14 cellular contexts compared by ENCODE assay signal in the genomic region with DNA sequence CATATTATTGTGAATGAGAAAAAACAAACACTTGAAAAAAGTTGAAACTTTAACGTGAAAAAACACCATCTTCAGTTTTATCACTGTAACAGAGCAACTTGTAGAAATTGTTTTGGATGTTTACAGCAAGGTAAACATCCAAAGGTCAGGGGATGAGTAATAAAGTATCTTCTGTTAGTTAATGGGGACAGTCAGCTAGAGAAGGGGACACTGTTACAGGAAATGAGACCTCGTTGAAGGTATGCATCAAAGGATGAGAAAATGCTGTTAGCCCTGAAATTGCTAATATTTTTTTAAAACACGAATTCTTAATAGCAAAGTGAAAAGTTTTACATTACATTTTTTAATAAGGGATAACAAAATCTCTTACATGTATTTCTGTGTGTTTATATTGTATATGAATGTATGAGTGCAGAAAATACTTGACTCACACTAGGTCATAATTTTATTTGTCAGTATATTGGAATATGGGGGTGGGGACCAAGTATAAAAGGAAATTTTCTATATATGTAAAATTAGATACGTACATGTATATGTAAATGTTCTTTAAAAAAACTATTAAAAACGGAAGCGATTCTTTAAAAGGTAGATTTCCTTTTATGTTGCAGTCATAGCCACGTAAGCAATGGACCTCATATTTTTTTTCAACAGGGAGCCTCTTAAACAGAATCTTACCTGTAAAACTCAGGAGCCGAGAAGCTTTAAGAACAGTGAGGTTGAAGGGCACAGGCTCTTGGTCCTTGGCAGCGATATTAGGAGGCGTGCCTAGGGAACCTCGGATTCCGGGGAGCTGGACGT. TPM values are rescaled to one million over a fixed set of nuclear protein-coding genes. Genes with fewer than 3 reads are reported as not detected.
DNase-seq lines count a peak whose midpoint lies in the region; ATAC-seq, FAIRE-seq and TF ChIP-seq lines count a peak whose summit lies in the region.
"Had no signal": no experiment of that assay in that cellular context is flagged by ENCODE, and none has a peak within 500 bp of the region (broad histone marks: within the 10 kb centered on the region; RNA-seq: fewer than 3 reads in every experiment).

No MANE protein-coding gene starts in this region.

- H3K79me2 ChIP-seq in PC-3 (ENCODE audit: low read length): peaks cover 46% of the 10 kb centered on the region

- H2AFZ ChIP-seq in PC-3 (ENCODE audit: low read length): no peak overlapping the region

- H3K27me3 ChIP-seq in PC-3 (ENCODE audit: low read length): no peaks in the 10 kb centered on the region

- H3K4me3 ChIP-seq in PC-3 (ENCODE audit: low read length): peak overlapping the region; percentile 28; the same call in 1 of the 2 replicates

- 0 out of 2 replicates have a peak, but pooled peaks cover under 1% of the 10 kb centered on the region for H4K20me1 ChIP-seq in PC-3 (ENCODE audit: low read length)

- peak overlapping the region; percentile 40 to 44 for H3K4me3 Mint-ChIP-seq in effector memory CD8-positive, alpha-beta T cell
- H3K4me3 Mint-ChIP-seq: H9 had no signal

- TF ChIP-seq CTCF in PC-3 (conservative IDR thresholded peaks at IDR 0.05; ENCODE audit: low read depth, low read length): no peak
- no peak for TF ChIP-seq CTCF in RWPE1 (conservative IDR thresholded peaks at IDR 0.05; ENCODE audit: low read depth)

- H3K9ac ChIP-seq in PC-3 (ENCODE audit: low read length): no peak overlapping the region

- peak; percentile 26 for FAIRE-seq in GM12891 (lab: Jason Lieb, UNC)
- FAIRE-seq: kidney had no signal

- no peaks in the 10 kb centered on the region for H3K27me3 Mint-ChIP-seq in effector memory CD8-positive, alpha-beta T cell

- BruUV-seq in PC-3 (replicated peaks; lab: Mats Ljungman, UMichigan): no TSS peak

- peaks cover 33% of the 10 kb centered on the region for H3K4me1 ChIP-seq in PC-3 (ENCODE audit: insufficient read depth, low read length)

- H3F3A ChIP-seq in PC-3 (ENCODE audit: low read length, unreplicated experiment): no peaks in the 10 kb centered on the region

- H3K4me1 Mint-ChIP-seq in effector memory CD8-positive, alpha-beta T cell (ENCODE audit: low read depth in 2 of 2): peaks cover 34 to 55% of the 10 kb centered on the region in 2 donors

- POLR2A ChIA-PET in PC-3 (lab: Charles Lee; ENCODE audit: unreplicated experiment): interaction anchor here (0.5 kb wide), 1 partner anchor 13 kb away, joined by 4 read pairs; no protein-coding TSS in a partner anchor
- POLR2A ChIA-PET in RWPE1 (lab: Yijun Ruan, JAX; ENCODE audit: low non-redundant PET): no interaction called here

- no peaks in the 10 kb centered on the region for H3K9me2 ChIP-seq in PC-3 (replicated peaks; ENCODE audit: low read length)

- CTCF ChIA-PET in PC-3 (lab: Charles Lee): interaction anchor here (0.8 kb wide), 1 partner anchor 146 kb away, joined by 4 read pairs; no protein-coding TSS in a partner anchor
- CTCF ChIA-PET in RWPE1 (lab: Yijun Ruan, JAX): interaction anchor here (0.6 to 0.7 kb wide), 2 partner anchors 8 to 94 kb away, joined by 4 to 5 read pairs; no protein-coding TSS in a partner anchor

- peak overlapping the region; percentile 99 for H3K27ac Mint-ChIP-seq in effector memory CD8-positive, alpha-beta T cell
- H3K27ac Mint-ChIP-seq: H9 had no signal

- DNase-seq in COLO668 (lab: John Stamatoyannopoulos, UW; ENCODE audit: unreplicated experiment): peak; percentile 12
- no peak for DNase-seq in GM12891 (ENCODE audit: insufficient read length, low spot score)
- peak; percentile 32 for DNase-seq in PC-3
- DNase-seq in effector memory CD8-positive, alpha-beta T cell: no peak
- DNase-seq in RWPE1 (ENCODE audit: low spot score): no peak
- DNase-seq in NCI-H146 treated with DMSO at 0.1 percent for 48 hours (lab: John Stamatoyannopoulos, UW; ENCODE audit: unreplicated experiment): no peak
- DNase-seq: foreskin fibroblast; H9; kidney; NK-92 treated with Interleukin-12 subunit alpha and Interleukin-12 subunit beta, amount 100 ng/mL, for 24 hours; stimulated activated CD4-positive, alpha-beta T cell treated with anti-CD3 and anti-CD28 coated beads, Interleukin-4, amount 100 ng/mL, for 1 hour; T1000 had no signal

- TF ChIP-seq POLR2A in GM12891 (IDR thresholded peaks at IDR 0.05; ENCODE audit: low read depth, low read length): no peak

- no peaks in the 10 kb centered on the region for H3K9me3 ChIP-seq in PC-3 (ENCODE audit: low read length)

- intact Hi-C loops in PC-3 (cut with micrococcal nuclease): loop anchor here (1.0 to 5.0 kb wide), 2 partner anchors 30 to 73 kb away; no protein-coding TSS in a partner anchor

- H3K4me2 ChIP-seq in PC-3 (ENCODE audit: low read length): peak overlapping the region; percentile 98

- ATAC-seq in PC-3 (no peak), GM21515 (IDR thresholded peaks at IDR 0.05; ENCODE audit: unreplicated experiment) (no peak), GM19397 (IDR thresholded peaks at IDR 0.05; ENCODE audit: unreplicated experiment) (no peak)
- no peak for ATAC-seq in effector memory CD8-positive, alpha-beta T cell (replicated peaks)

- peaks cover 28% of the 10 kb centered on the region for H3K36me3 Mint-ChIP-seq in effector memory CD8-positive, alpha-beta T cell (ENCODE audit: insufficient read depth)

- H3K27ac ChIP-seq in PC-3 (ENCODE audit: low read length): no peak overlapping the region
- no peak overlapping the region for H3K27ac ChIP-seq in RWPE1

- H3K9me3 Mint-ChIP-seq in effector memory CD8-positive, alpha-beta T cell: no peaks in the 10 kb centered on the region

- no peaks in the 10 kb centered on the region for H3K36me3 ChIP-seq in PC-3 (ENCODE audit: low read depth, low read length)

TF ChIP-seq in GM12891, 5 proteins besides CTCF, POLR2A, EP300 and RAD21:
- TF ChIP-seq TAF1 (IDR thresholded peaks at IDR 0.05; ENCODE audit: low read depth, low read length) (no peak), PAX5 (IDR thresholded peaks at IDR 0.05; ENCODE audit: insufficient read depth, low read length, severe bottlenecking) (no peak), SPI1 (IDR thresholded peaks at IDR 0.05; ENCODE audit: low read depth, low read length) (peak; percentile 24; the same call in 1 of the 2 replicates), POLR2AphosphoS5 (IDR thresholded peaks at IDR 0.05; ENCODE audit: low read depth, low read length) (no peak), POU2F2 (IDR thresholded peaks at IDR 0.05; ENCODE audit: low read depth, low read length) (no peak)
TF ChIP-seq in GM12891: peak in this region for 1.

RNA-seq across cellular contexts. Expression of gene RHBDD1, which starts 3.1 kb away (rescaled TPM):
- 10.2 TPM for polyA plus RNA-seq in GM12891 (2012; ENCODE audit: low read depth, missing spikeins)
- total RNA-seq in PC-3 (2014; rRNA removed): 7.8 and 9.1 TPM in 2 replicates

RNA-seq across cellular contexts. Expression of gene IRS1, which starts 39.3 kb away (rescaled TPM):
- polyA plus RNA-seq in GM12891 (2012; ENCODE audit: low read depth, missing spikeins): 0.05 TPM
- 38.8 and 43.8 TPM in 2 replicates for total RNA-seq in PC-3 (2014; rRNA removed)

Comparison
In these comparisons a context has a peak if more than half of its experiments do, and no peak if none do; other contexts are left out.
1. DNase-seq: peak in COLO668 (single experiment) and PC-3 (single experiment); none in GM12891 (single experiment), effector memory CD8-positive, alpha-beta T cell (0 of 3), RWPE1 (single experiment) and NCI-H146 treated with DMSO at 0.1 percent for 48 hours (single experiment).